ENCODE assay signal across 26 cellular contexts in the genomic region with DNA sequence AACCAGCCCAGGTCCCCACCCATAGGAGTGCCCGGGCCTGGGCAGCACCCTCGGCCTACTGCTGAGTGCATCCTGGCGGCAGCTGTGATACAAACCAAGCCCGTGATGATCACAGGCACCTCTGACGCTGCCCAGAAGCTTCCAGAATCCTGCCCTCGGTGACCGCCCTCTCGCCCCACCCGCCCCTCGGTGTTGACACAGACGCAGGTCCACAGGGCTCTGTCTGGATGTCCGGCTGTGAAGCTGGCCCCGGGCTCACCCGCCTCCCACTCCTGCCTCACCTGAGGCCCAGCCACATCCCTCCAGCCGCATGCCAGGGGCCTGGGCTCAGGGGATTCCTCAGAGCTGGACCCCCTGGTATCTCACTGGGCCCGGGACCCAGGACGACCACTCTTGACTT.
"Had no signal": no experiment of that assay in that cellular context is flagged by ENCODE, and none has a peak within 500 bp of the region (broad histone marks: within the 10 kb centered on the region; RNA-seq: fewer than 3 reads in every experiment).

No MANE protein-coding gene starts in this region.

- DNase-seq: cerebellar nuclear complex; colonic mucosa; cortex of kidney; effector CD8-positive, alpha-beta T cell; effector memory CD8-positive, alpha-beta T cell; endodermal cell; erythroblast; esophagus squamous epithelium; foreskin fibroblast; foreskin melanocyte; gastrocnemius medialis; glutamatergic neuron; heart right ventricle; hippocampal formation; kidney glomerular epithelial cell; left colon; left ventricle myocardium inferior; lower lobe of right lung; mesenchymal stem cell had no signal

- H3K9me3 ChIP-seq: colonic mucosa, esophagus squamous epithelium, gastrocnemius medialis, heart right ventricle, left ventricle myocardium inferior, lower lobe of right lung, mucosa of descending colon had no signal

- ATAC-seq: effector memory CD8-positive, alpha-beta T cell; esophagus mucosa; gastrocnemius medialis; heart right ventricle; left colon; left lobe of liver; lower lobe of right lung; mucosa of descending colon had no signal

- H3K36me3 ChIP-seq: colonic mucosa, esophagus squamous epithelium, gastrocnemius medialis, heart right ventricle, left ventricle myocardium inferior, lower lobe of right lung had no signal

- H3K27ac ChIP-seq: colonic mucosa, epithelial cell of prostate, esophagus squamous epithelium, gastrocnemius medialis, heart right ventricle, left ventricle myocardium inferior, lower lobe of right lung had no signal

- H3K27me3 ChIP-seq: colonic mucosa had no signal

- H3K4me3 ChIP-seq: colonic mucosa, esophagus squamous epithelium, gastrocnemius medialis, heart right ventricle, left ventricle myocardium inferior, lower lobe of right lung, mucosa of descending colon had no signal

- FAIRE-seq: endometrium, islet of Langerhans, keratinocyte had no signal

- H3K4me1 ChIP-seq: gastrocnemius medialis had no signal
